In genomic region chr5:85868070-85868469, GRCh38 we compare ENCODE assay signal across 28 cellular contexts.
"Had no signal": no experiment of that assay in that cellular context is flagged by ENCODE, and none has a peak within 500 bp of the region (broad histone marks: within the 10 kb centered on the region; RNA-seq: fewer than 3 reads in every experiment).

No MANE protein-coding gene starts in this region.

- DNase-seq: activated CD4-positive, alpha-beta T cell treated with anti-CD3 and anti-CD28 coated beads for 36 hours; activated CD4-positive, alpha-beta T cell treated with anti-CD3 and anti-CD28 coated beads, Interleukin-2, amount 10 ng/mL, durations not matched to agents 7 days and 5 days; activated CD4-positive, alpha-beta T cell treated with anti-CD3 and anti-CD28 coated beads, Interleukin-2, amount 50 U/mL, for 48 hours; activated CD8-positive, alpha-beta T cell treated with anti-CD3 and anti-CD28 coated beads, Interleukin-2, amount 10 ng/mL, durations not matched to agents 7 days and 5 days; activated gamma-delta T cell; activated naive CD4-positive, alpha-beta T cell treated with Interleukin-2 at 50 U/mL for 16 hours; activated naive CD8-positive, alpha-beta T cell treated with anti-CD3 and anti-CD28 coated beads, Interleukin-2, amount 10 ng/mL, durations not matched to agents 7 days and 5 days; activated T-cell treated with anti-CD3 and anti-CD28 coated beads, Interleukin-2, amount 50 U/mL, for 24 hours; body of pancreas; Kasumi-1; NCI-H1092 treated with DMSO at 0.1 percent for 48 hours; NCI-H1417; NCI-H146; NCI-H187; NCI-H2029 treated with DMSO at 0.1 percent for 48 hours; NCI-H2107; NCI-H2171; NCI-H510A; NCI-H526; NCI-H748 treated with DMSO at 0.1 percent for 48 hours; NK-92 treated with Interleukin-12 subunit alpha and Interleukin-12 subunit beta, amount 100 ng/mL, for 24 hours; PC-9; SIG-M5 had no signal

- H3K36me3 ChIP-seq: breast epithelium had no signal

- H3K4me2 ChIP-seq: PC-9 had no signal

- H3K4me1 ChIP-seq: body of pancreas, breast epithelium had no signal

- H2AFZ ChIP-seq: PC-9 had no signal

- ATAC-seq: activated CD4-positive, alpha-beta T cell treated with anti-CD3 and anti-CD28 coated beads for 36 hours; activated CD4-positive, CD25-positive, alpha-beta regulatory T cell treated with anti-CD3 and anti-CD28 coated beads, Interleukin-2, amount 50 U/mL, for 24 hours; activated CD8-positive, alpha-beta T cell treated with anti-CD3 and anti-CD28 coated beads, Interleukin-2, amount 10 ng/mL, durations not matched to agents 7 days and 5 days; body of pancreas; Right ventricle myocardium inferior; WTC11 had no signal

- H3K27me3 ChIP-seq: body of pancreas, breast epithelium had no signal

- H3K27ac ChIP-seq: body of pancreas, breast epithelium, PC-9, RWPE1 had no signal

- H3K4me3 ChIP-seq: body of pancreas, breast epithelium, PC-9 had no signal

- H3K9me3 ChIP-seq: body of pancreas, breast epithelium had no signal
